ENCODE assay signal across 9 cellular contexts in the genomic region with DNA sequence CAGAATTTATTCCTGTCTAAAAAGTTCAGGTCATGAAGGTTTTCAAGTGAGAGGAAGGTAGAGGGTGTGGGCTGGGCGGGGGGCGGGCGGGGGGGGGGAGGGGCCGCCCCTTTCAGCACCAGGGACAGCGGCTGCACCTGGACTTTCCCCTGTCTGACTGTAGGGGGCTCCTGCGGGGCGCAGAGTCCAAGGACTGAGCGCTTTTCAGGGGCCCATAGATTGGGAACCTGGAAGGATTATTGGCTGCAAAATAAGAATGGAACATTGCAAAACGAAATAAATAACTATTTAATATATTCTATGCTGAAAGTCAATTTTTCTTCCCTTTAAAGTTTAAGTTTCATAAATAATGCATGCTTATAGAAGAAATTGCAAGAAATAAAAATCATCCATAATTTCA. TPM values are rescaled to one million over a fixed set of nuclear protein-coding genes. Genes with fewer than 3 reads are reported as not detected.
DNase-seq lines count a peak whose midpoint lies in the region; ATAC-seq lines count a peak whose summit lies in the region.
"Had no signal": no experiment of that assay in that cellular context is flagged by ENCODE, and none has a peak within 500 bp of the region (broad histone marks: within the 10 kb centered on the region; RNA-seq: fewer than 3 reads in every experiment).

No MANE protein-coding gene starts in this region.

- H3K4me3 ChIP-seq in naive thymus-derived CD4-positive, alpha-beta T cell (ENCODE audit: low read length) = no peak overlapping the region

- peaks cover 0 to 6% of the 10 kb centered on the region in 2 donors for H3K4me1 ChIP-seq in naive thymus-derived CD4-positive, alpha-beta T cell (ENCODE audit: control insufficient read depth in 2 of 2, insufficient read depth in 2 of 2, low read length in 2 of 2)

- H3K27ac Mint-ChIP-seq in naive thymus-derived CD4-positive, alpha-beta T cell = no peak overlapping the region

- CTCF ChIA-PET in naive thymus-derived CD4-positive, alpha-beta T cell (lab: Charles Lee) = interaction anchor here (0.7 to 3.1 kb wide), 3 partner anchors 174 to 599 kb away, joined by 4 to 13 read pairs (median 4); no protein-coding TSS in a partner anchor

- POLR2A ChIA-PET in naive thymus-derived CD4-positive, alpha-beta T cell (lab: Charles Lee) = interaction anchor here (0.6 kb wide), 1 partner anchor 9 kb away, joined by 3 read pairs; no protein-coding TSS in a partner anchor

- H3K9me3 ChIP-seq in naive thymus-derived CD4-positive, alpha-beta T cell (ENCODE audit: control insufficient read depth in 2 of 3, low read length in 3 of 3) = no peaks in the 10 kb centered on the region

- H3K27me3 Mint-ChIP-seq in naive thymus-derived CD4-positive, alpha-beta T cell = peaks cover 9 to 45% (median 34%) of the 10 kb centered on the region in 5 donors

- H3K4me3 Mint-ChIP-seq in naive thymus-derived CD4-positive, alpha-beta T cell = no peak overlapping the region

- intact Hi-C loops in naive thymus-derived CD4-positive, alpha-beta T cell (cut with micrococcal nuclease) = loop anchor here in 1 of 2 donors (10.0 kb wide), 1 partner anchor 413 kb away; no protein-coding TSS in a partner anchor

- peaks cover 0 to 11% (median 0%) of the 10 kb centered on the region in 11 donors for H3K9me3 Mint-ChIP-seq in naive thymus-derived CD4-positive, alpha-beta T cell

- no peaks in the 10 kb centered on the region for H3K36me3 ChIP-seq in naive thymus-derived CD4-positive, alpha-beta T cell (ENCODE audit: control insufficient read depth in 2 of 3, insufficient read depth in 3 of 3, low read length in 3 of 3)

- no peaks in the 10 kb centered on the region for H3K4me1 Mint-ChIP-seq in naive thymus-derived CD4-positive, alpha-beta T cell

- peak; percentile 20 to 25 for DNase-seq in SHP77 (lab: John Stamatoyannopoulos, UW)
- DNase-seq in SHP77 treated with DMSO at 0.1 percent for 48 hours (lab: John Stamatoyannopoulos, UW) = no peak
- peak; percentile 34 for DNase-seq in LoVo (ENCODE audit: low spot score)
- DNase-seq in activated T-helper 9 cell treated with anti-CD3 and anti-CD28 coated beads, Interleukin-2, amount 50 U/mL, for 16 hours (ENCODE audit: low read depth) = peak; percentile 6
- peak in 5 of 9 donors; percentile 3 to 39 (median 20) for DNase-seq in naive thymus-derived CD4-positive, alpha-beta T cell

- H3K27me3 ChIP-seq in naive thymus-derived CD4-positive, alpha-beta T cell (ENCODE audit: control insufficient read depth in 2 of 2, insufficient read depth in 2 of 2, low read length in 2 of 2) = no peaks in the 10 kb centered on the region

- no peak overlapping the region for H3K27ac ChIP-seq in naive thymus-derived CD4-positive, alpha-beta T cell (ENCODE audit: low read depth, low read length)

- H3K36me3 Mint-ChIP-seq in naive thymus-derived CD4-positive, alpha-beta T cell = no peaks in the 10 kb centered on the region

- peak; percentile 47 for ATAC-seq in naive thymus-derived CD4-positive, alpha-beta T cell
- ATAC-seq in GM18519 (IDR thresholded peaks at IDR 0.05; ENCODE audit: low FRiP score, unreplicated experiment) (no peak), HG03378 (IDR thresholded peaks at IDR 0.05; ENCODE audit: unreplicated experiment) (no peak), HG03457 (IDR thresholded peaks at IDR 0.05; ENCODE audit: unreplicated experiment) (no peak)

RNA-seq across cellular contexts. Expression of a gene that starts 8.9 kb away (rescaled TPM):
- total RNA-seq in naive thymus-derived CD4-positive, alpha-beta T cell = under 1 TPM in 2 of 5 experiments, not detected in 3; 0.34 to 0.81 TPM
- not detected for polyA plus RNA-seq in naive thymus-derived CD4-positive, alpha-beta T cell

RNA-seq across cellular contexts. Expression of a gene that starts 16.8 kb away (rescaled TPM):
- not detected for total RNA-seq in naive thymus-derived CD4-positive, alpha-beta T cell
- not detected for polyA plus RNA-seq in naive thymus-derived CD4-positive, alpha-beta T cell
- total RNA-seq: temporal lobe had no signal

RNA-seq across cellular contexts. Expression of a gene that starts 41.1 kb away (rescaled TPM):
- total RNA-seq in naive thymus-derived CD4-positive, alpha-beta T cell = 1 to 10 TPM in 2 of 5 experiments, under 1 TPM in 2, not detected in 1; 0.50 to 1.6 (median 0.96) TPM
- not detected for polyA plus RNA-seq in naive thymus-derived CD4-positive, alpha-beta T cell
